8 cellular contexts compared by ENCODE assay signal in genomic region chr11:118913411-118914125, GRCh38. TPM values are rescaled to one million over a fixed set of nuclear protein-coding genes. Genes with fewer than 3 reads are reported as not detected.
DNase-seq lines count a peak whose midpoint lies in the region; ATAC-seq, FAIRE-seq and TF ChIP-seq lines count a peak whose summit lies in the region.

No MANE protein-coding gene starts in this region.

- H3K9ac ChIP-seq in GM12878 (ENCODE audit: control insufficient read depth, insufficient read depth, low read length) = no peak overlapping the region; the same call in 1 of the 2 replicates

- peak overlapping the region; percentile 71 for H3K4me2 ChIP-seq in GM12878 (ENCODE audit: control insufficient read depth, insufficient read depth)

- RAD21 ChIA-PET in GM12878 (lab: Charles Lee; ENCODE audit: unreplicated experiment) = interaction anchor here (0.6 to 9.9 kb wide), 11 partner anchors 13 to 143 kb away, joined by 3 to 169 read pairs (median 6); partner anchors contain the start of genes BCL9L and CXCR5

- no TSS peak for BruUV-seq in GM12878 (replicated peaks; lab: Mats Ljungman, UMichigan)

- DNase-seq in stimulated activated CD4-positive, alpha-beta T cell treated with anti-CD3 and anti-CD28 coated beads, Interleukin-15, amount 100 ng/mL, for 24 hours = peak; percentile 34
- DNase-seq in stimulated activated CD4-positive, alpha-beta T cell treated with anti-CD3 and anti-CD28 coated beads, Interleukin-4, amount 100 ng/mL, for 1 hour = no peak
- DNase-seq in GM12878 (ENCODE audit: low read depth, low spot score) (no peak), upper lobe of right lung (no peak)

- no peaks in the 10 kb centered on the region for H3K27me3 ChIP-seq in GM12878 (replicated peaks in 1 of 2; ENCODE audit: control insufficient read depth in 2 of 2, insufficient read depth in 2 of 2, low read length in 1 of 2)
- no peaks in the 10 kb centered on the region for H3K27me3 ChIP-seq in upper lobe of right lung

- no peaks in the 10 kb centered on the region for H4K20me1 ChIP-seq in GM12878 (ENCODE audit: control insufficient read depth, insufficient read depth)

- H3K4me3 ChIP-seq in GM12878 = peak overlapping the region; percentile 15; the same call in 1 of the 2 replicates
- H3K4me3 ChIP-seq in mesodermal cell (ENCODE audit: extremely low read depth, insufficient read depth, low read length, poor library complexity, severe bottlenecking) = no peak overlapping the region
- peak overlapping the region; percentile 19 for H3K4me3 ChIP-seq in upper lobe of right lung

- WGBS in GM12878 (ENCODE audit: insufficient coverage, insufficient replicate concordance, low lambda C conversion rate, missing lambda C conversion rate) = 22% methylated on average over 8 of the region's 9 CpGs
- 42 to 59% methylated on average over 1 to 3 of the region's 9 CpGs for WGBS in mesodermal cell (ENCODE audit: insufficient coverage in 2 of 2), 2 experiments

- peak overlapping the region; percentile 69 for H3K27ac ChIP-seq in GM12878 (ENCODE audit: control insufficient read depth, insufficient read depth)
- H3K27ac ChIP-seq in mesodermal cell (ENCODE audit: low read depth, low read length, severe bottlenecking) = peak overlapping the region; percentile 100
- H3K27ac ChIP-seq in upper lobe of right lung = peak overlapping the region; percentile 86

- peaks cover 51% of the 10 kb centered on the region for H3K4me1 ChIP-seq in GM12878 (ENCODE audit: control insufficient read depth, insufficient read depth, low read length)
- peaks cover 90% of the 10 kb centered on the region for H3K4me1 ChIP-seq in mesodermal cell (ENCODE audit: control insufficient read depth, insufficient read depth, low read length, poor library complexity, severe bottlenecking)
- H3K4me1 ChIP-seq in upper lobe of right lung = peaks cover 99% of the 10 kb centered on the region

- FAIRE-seq in GM12878 (lab: Jason Lieb, UNC) = no peak

- TF ChIP-seq CTCF in GM12878 (IDR thresholded peaks at IDR 0.05 in 2 of 3, conservative IDR thresholded peaks at IDR 0.05 in 1 of 3; ENCODE audit: control insufficient read depth in 2 of 3, extremely low read depth in 1 of 3, insufficient read depth in 1 of 3, low read depth in 3 of 3, low read length in 3 of 3) (no peak), upper lobe of right lung (IDR thresholded peaks at IDR 0.05) (no peak)

- CTCF ChIA-PET in GM12878 (lab: Yijun Ruan, JAX) = interaction anchor here (0.6 to 13.2 kb wide), 12 partner anchors 9 to 224 kb away, joined by 3 to 330 read pairs (median 4); partner anchors contain the start of genes BCL9L, DDX6, DPAGT1 and UPK2

- TF ChIP-seq EP300 in GM12878 (IDR thresholded peaks at IDR 0.05; ENCODE audit: borderline replicate concordance in 1 of 2, control insufficient read depth in 1 of 2, low read depth in 2 of 2, low read length in 2 of 2) = no peak

- H3K9me3 ChIP-seq in GM12878 (replicated peaks; ENCODE audit: control insufficient read depth, insufficient read depth, low read length) (no peaks in the 10 kb centered on the region), mesodermal cell (ENCODE audit: control insufficient read depth, low read length) (no peaks in the 10 kb centered on the region), upper lobe of right lung (no peaks in the 10 kb centered on the region)

- TF ChIP-seq POLR2A in GM12878 (IDR thresholded peaks at IDR 0.05; ENCODE audit: low read depth, low read length) = no peak

- H3K36me3 ChIP-seq in GM12878 (ENCODE audit: control insufficient read depth in 2 of 2, insufficient read depth in 2 of 2, low read length in 1 of 2) (no peaks in the 10 kb centered on the region), mesodermal cell (ENCODE audit: control insufficient read depth, insufficient read depth, low read length) (peaks cover 25% of the 10 kb centered on the region), upper lobe of right lung (no peaks in the 10 kb centered on the region)

- in situ Hi-C loops in GM12878 (cut with MboI) = no loop called here

- SMC1A ChIA-PET in GM12878 (lab: Charles Lee; ENCODE audit: uncharacterized antibody, unreplicated experiment) = interaction anchor here (1.0 to 10.3 kb wide), 8 partner anchors 15 to 125 kb away, joined by 3 to 185 read pairs (median 3); partner anchors contain the start of genes BCL9L and CXCR5

- intact Hi-C loops in GM12878 (cut with micrococcal nuclease; ENCODE audit: unreplicated experiment) (no loop called here), upper lobe of right lung (cut with DNase I) (no loop called here)

- no peak for TF ChIP-seq RAD21 in GM12878 (IDR thresholded peaks at IDR 0.05; ENCODE audit: insufficient read depth, low read depth, low read length)

- ATAC-seq in GM12878 (peak; percentile 26), upper lobe of right lung (no peak), HG03139 (IDR thresholded peaks at IDR 0.05; ENCODE audit: unreplicated experiment) (no peak), GM21423 (IDR thresholded peaks at IDR 0.05; ENCODE audit: unreplicated experiment) (no peak), GM19397 (IDR thresholded peaks at IDR 0.05; ENCODE audit: unreplicated experiment) (no peak)

- no peak overlapping the region for H2AFZ ChIP-seq in GM12878 (ENCODE audit: control insufficient read depth, low read depth, low read length)

- H3K79me2 ChIP-seq in GM12878 (ENCODE audit: control insufficient read depth, insufficient read depth, low read length) = peaks cover 2% of the 10 kb centered on the region; the same call in 1 of the 2 replicates

- POLR2A ChIA-PET in GM12878 (lab: Charles Lee) = interaction anchor here (0.9 to 9.3 kb wide), 8 partner anchors 11 to 138 kb away, joined by 3 to 105 read pairs (median 6); partner anchors contain the start of genes BCL9L and DDX6

RNA-seq across cellular contexts. Expression of gene BCL9L, which starts 12.2 kb away (rescaled TPM):
- 9.2 and 11.3 TPM in 2 replicates for total RNA-seq in GM12878 (2013; cell fraction: nucleolus; rRNA removed)
- total RNA-seq in GM12878 (2014; rRNA removed) (1.5 and 1.9 TPM in 2 replicates), GM12878 (2014; rRNA removed; fragmentation: Illumina TruSeq; extraction: Trizol) (0.92 and 1.9 TPM in 2 replicates), GM12878 (2021) (15.9 and 18.4 TPM in 2 replicates), upper lobe of right lung (62.5 TPM)
- polyA plus RNA-seq in GM12878 (2011; ENCODE audit: low read depth) = 2.2 TPM
- polyA plus RNA-seq in GM12878 (2011; rRNA removed) (0.67 and 0.84 TPM in 2 replicates), GM12878 (2014; fragmentation: Illumina TruSeq; extraction: Trizol) (1.1 and 6.0 TPM in 2 replicates), GM12878 (2014; fragmentation: Nextera tagmentation; extraction: Ambion mirVana) (under 1 TPM; 0.04 to 0.11 TPM), GM12878 (2014; rRNA removed) (6.1 and 8.0 TPM in 2 replicates), GM12878 (2016; fragmentation: Nextera tagmentation; extraction: Ambion mirVana) (under 1 TPM; 0.53 to 0.87 TPM)
- 0.78 and 1.1 TPM in 2 replicates for polyA plus RNA-seq in GM12878 (2011; cell fraction: cytosol; rRNA removed)
- polyA plus RNA-seq in GM12878 (2011; cell fraction: nucleus; rRNA removed) = 4.7 and 6.3 TPM in 2 replicates
- polyA plus RNA-seq in GM12878 (2012) = 8.6 and 8.9 TPM in 2 replicates
- 0.59 and 3.8 TPM in 2 replicates for polyA minus RNA-seq in GM12878 (2011; rRNA and poly(A)+ RNA removed)
- 3.3 and 4.4 TPM in 2 replicates for polyA minus RNA-seq in GM12878 (2011; cell fraction: cytosol; rRNA and poly(A)+ RNA removed)
- 3.7 and 7.4 TPM in 2 replicates for polyA minus RNA-seq in GM12878 (2011; cell fraction: nucleus; rRNA and poly(A)+ RNA removed)
- polyA plus RNA-seq in mesodermal cell (2013, experiment 1 of 2) = 31.3 TPM
- polyA plus RNA-seq in mesodermal cell (2013, experiment 2 of 2) = 31.9 TPM

RNA-seq across cellular contexts. Expression of gene CXCR5, which starts 29.9 kb away (rescaled TPM):
- 2.3 and 2.7 TPM in 2 replicates for total RNA-seq in GM12878 (2013; cell fraction: nucleolus; rRNA removed)
- total RNA-seq in GM12878 (2014; rRNA removed) = 0.27 and 0.56 TPM in 2 replicates
- 0.18 and 0.22 TPM in 2 replicates for total RNA-seq in GM12878 (2014; rRNA removed; fragmentation: Illumina TruSeq; extraction: Trizol)
- total RNA-seq in GM12878 (2021) = 0.44 and 0.45 TPM in 2 replicates
- 1.7 TPM for polyA plus RNA-seq in GM12878 (2011; ENCODE audit: low read depth)
- 0.10 and 0.14 TPM in 2 replicates for polyA plus RNA-seq in GM12878 (2011; rRNA removed)
- 0.36 and 0.43 TPM in 2 replicates for polyA plus RNA-seq in GM12878 (2011; cell fraction: cytosol; rRNA removed)
- 0.38 and 0.45 TPM in 2 replicates for polyA plus RNA-seq in GM12878 (2011; cell fraction: nucleus; rRNA removed)
- polyA plus RNA-seq in GM12878 (2012) = 3.2 and 3.5 TPM in 2 replicates
- 0.06 and 0.15 TPM in 2 replicates for polyA plus RNA-seq in GM12878 (2014; fragmentation: Illumina TruSeq; extraction: Trizol)
- polyA plus RNA-seq in GM12878 (2014; fragmentation: Nextera tagmentation; extraction: Ambion mirVana) = under 1 TPM; 0.03 to 0.11 TPM
- polyA plus RNA-seq in GM12878 (2014; rRNA removed) = 0.15 and 0.28 TPM in 2 replicates
- polyA plus RNA-seq in GM12878 (2016; fragmentation: Nextera tagmentation; extraction: Ambion mirVana) = under 1 TPM; 0.44 to 0.63 TPM
- 0.59 and 0.88 TPM in 2 replicates for polyA minus RNA-seq in GM12878 (2011; rRNA and poly(A)+ RNA removed)
- polyA minus RNA-seq in GM12878 (2011; cell fraction: cytosol; rRNA and poly(A)+ RNA removed) = 0.21 TPM in 1 of 2 replicates, not detected in the other
- polyA minus RNA-seq in GM12878 (2011; cell fraction: nucleus; rRNA and poly(A)+ RNA removed) = 0.36 and 0.38 TPM in 2 replicates
- polyA plus RNA-seq in mesodermal cell (2013, experiment 1 of 2) = not detected
- not detected for polyA plus RNA-seq in mesodermal cell (2013, experiment 2 of 2)
- not detected for total RNA-seq in upper lobe of right lung

RNA-seq across cellular contexts. Expression of gene UPK2, which starts 42.5 kb away (rescaled TPM):
- total RNA-seq in GM12878 (2013; cell fraction: nucleolus; rRNA removed) = 0.64 and 1.3 TPM in 2 replicates
- total RNA-seq in GM12878 (2014; rRNA removed) (not detected in 2 replicates), GM12878 (2014; rRNA removed; fragmentation: Illumina TruSeq; extraction: Trizol) (not detected in 2 replicates), GM12878 (2021) (0.31 TPM in 1 of 2 replicates, not detected in the other), upper lobe of right lung (not detected)
- polyA plus RNA-seq in GM12878 (2011; ENCODE audit: low read depth) = 0.46 TPM
- polyA plus RNA-seq in GM12878 (2011; rRNA removed) (0.37 and 1.0 TPM in 2 replicates), GM12878 (2014; fragmentation: Illumina TruSeq; extraction: Trizol) (0.07 TPM in 1 of 2 replicates, not detected in the other), GM12878 (2014; fragmentation: Nextera tagmentation; extraction: Ambion mirVana) (not detected), GM12878 (2014; rRNA removed) (0.20 TPM in 1 of 2 replicates, not detected in the other), GM12878 (2016; fragmentation: Nextera tagmentation; extraction: Ambion mirVana) (not detected)
- polyA plus RNA-seq in GM12878 (2011; cell fraction: cytosol; rRNA removed) = 1.5 and 2.7 TPM in 2 replicates
- polyA plus RNA-seq in GM12878 (2011; cell fraction: nucleus; rRNA removed) = 1.7 and 2.6 TPM in 2 replicates
- 1.0 and 1.8 TPM in 2 replicates for polyA plus RNA-seq in GM12878 (2012)
- 0.73 and 1.4 TPM in 2 replicates for polyA minus RNA-seq in GM12878 (2011; rRNA and poly(A)+ RNA removed)
- not detected in 2 replicates for polyA minus RNA-seq in GM12878 (2011; cell fraction: cytosol; rRNA and poly(A)+ RNA removed)
- 0.24 TPM in 1 of 2 replicates, not detected in the other for polyA minus RNA-seq in GM12878 (2011; cell fraction: nucleus; rRNA and poly(A)+ RNA removed)
- not detected for polyA plus RNA-seq in mesodermal cell (2013, experiment 1 of 2)
- polyA plus RNA-seq in mesodermal cell (2013, experiment 2 of 2) = 0.35 TPM

RNA-seq across cellular contexts. Expression of gene FOXR1, which starts 58.0 kb away (rescaled TPM):
- not detected in 2 replicates for total RNA-seq in GM12878 (2013; cell fraction: nucleolus; rRNA removed)
- not detected in 2 replicates for total RNA-seq in GM12878 (2014; rRNA removed)
- not detected in 2 replicates for total RNA-seq in GM12878 (2014; rRNA removed; fragmentation: Illumina TruSeq; extraction: Trizol)
- not detected in 2 replicates for total RNA-seq in GM12878 (2021)
- polyA plus RNA-seq in GM12878 (2011; ENCODE audit: low read depth) = not detected
- polyA plus RNA-seq in GM12878 (2011; rRNA removed) = not detected in 2 replicates
- not detected in 2 replicates for polyA plus RNA-seq in GM12878 (2011; cell fraction: cytosol; rRNA removed)
- polyA plus RNA-seq in GM12878 (2011; cell fraction: nucleus; rRNA removed) = not detected in 2 replicates
- polyA plus RNA-seq in GM12878 (2012) = not detected in 2 replicates
- not detected in 2 replicates for polyA plus RNA-seq in GM12878 (2014; fragmentation: Illumina TruSeq; extraction: Trizol)
- polyA plus RNA-seq in GM12878 (2014; fragmentation: Nextera tagmentation; extraction: Ambion mirVana) = not detected
- polyA plus RNA-seq in GM12878 (2014; rRNA removed) = not detected in 2 replicates
- polyA plus RNA-seq in GM12878 (2016; fragmentation: Nextera tagmentation; extraction: Ambion mirVana) = not detected
- polyA minus RNA-seq in GM12878 (2011; rRNA and poly(A)+ RNA removed) = not detected in 2 replicates
- polyA minus RNA-seq in GM12878 (2011; cell fraction: cytosol; rRNA and poly(A)+ RNA removed) = not detected in 2 replicates
- not detected in 2 replicates for polyA minus RNA-seq in GM12878 (2011; cell fraction: nucleus; rRNA and poly(A)+ RNA removed)
- polyA plus RNA-seq in mesodermal cell (2013, experiment 1 of 2) = not detected
- polyA plus RNA-seq in mesodermal cell (2013, experiment 2 of 2) = not detected
- total RNA-seq in upper lobe of right lung = not detected
